In genomic region chr18:3333721-3334386, GRCh38 we compare ENCODE assay signal across 18 cellular contexts.
"Had no signal": no experiment of that assay in that cellular context is flagged by ENCODE, and none has a peak within 500 bp of the region (broad histone marks: within the 10 kb centered on the region; RNA-seq: fewer than 3 reads in every experiment).

No MANE protein-coding gene starts in this region.

- H3K4me2 ChIP-seq: hepatocyte had no signal

- H3K27ac ChIP-seq: dorsolateral prefrontal cortex, hepatocyte, right atrium auricular region, sigmoid colon, skin epidermis, upper lobe of left lung, vagina had no signal

- DNase-seq: cortex of kidney; dorsolateral prefrontal cortex; effector CD8-positive, alpha-beta T cell; foreskin melanocyte; head of caudate nucleus; kidney glomerular epithelial cell; mammary epithelial cell; mucosa of descending colon; naive thymus-derived CD8-positive, alpha-beta T cell; posterior cingulate gyrus; sigmoid colon; stimulated activated CD4-positive, alpha-beta T cell treated with anti-CD3 and anti-CD28 coated beads, Interleukin-12 subunit alpha, Interleukin-12 subunit beta, amount 100 ng/mL, for 4 hours; stimulated activated naive CD4-positive, alpha-beta T cell treated with Interleukin-2 at 50 U/mL for 16 hours; upper lobe of left lung had no signal

- H3K4me1 ChIP-seq: right atrium auricular region, sigmoid colon, upper lobe of left lung, vagina had no signal

- H2AFZ ChIP-seq: hepatocyte had no signal

- H3K9me3 ChIP-seq: mucosa of descending colon, right atrium auricular region, sigmoid colon, upper lobe of left lung, vagina had no signal

- H3K36me3 ChIP-seq: right atrium auricular region, sigmoid colon, upper lobe of left lung, vagina had no signal

- H3K4me3 ChIP-seq: dorsolateral prefrontal cortex, hepatocyte, mucosa of descending colon, right atrium auricular region, sigmoid colon, skin epidermis, upper lobe of left lung, vagina had no signal

- H3K79me2 ChIP-seq: hepatocyte had no signal

- H3K27me3 ChIP-seq: hepatocyte, right atrium auricular region, sigmoid colon, upper lobe of left lung, vagina had no signal

- ATAC-seq: mucosa of descending colon; naive thymus-derived CD8-positive, alpha-beta T cell had no signal
